In the genomic region with DNA sequence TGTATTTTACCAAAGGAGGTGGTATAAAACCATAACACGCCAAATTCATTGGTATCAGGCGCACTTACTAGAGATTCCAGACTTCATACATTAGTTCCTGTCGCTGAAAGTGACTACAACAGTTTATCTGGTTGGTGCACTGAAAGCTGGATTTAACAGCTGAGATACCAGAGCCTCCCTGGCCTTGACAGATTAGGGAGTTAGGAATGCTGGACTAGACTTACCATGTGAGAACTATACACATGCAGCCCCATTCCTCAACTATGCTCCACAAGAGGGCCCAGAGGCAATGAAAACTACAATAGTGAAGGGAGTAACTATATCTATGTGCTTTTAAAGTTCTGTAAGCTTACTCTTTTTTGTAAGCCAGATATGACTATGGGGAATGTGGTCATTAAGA, we compare ENCODE assay signal across 22 cellular contexts.
A peak's percentile ranks its signal among the peaks of the same experiment; 100 is the strongest.
DNase-seq lines count a peak whose midpoint lies in the region; ATAC-seq and TF ChIP-seq lines count a peak whose summit lies in the region.
"Had no signal": no experiment of that assay in that cellular context is flagged by ENCODE, and none has a peak within 500 bp of the region (broad histone marks: within the 10 kb centered on the region; RNA-seq: fewer than 3 reads in every experiment).

No MANE protein-coding gene starts in this region.

- H3K4me3 Mint-ChIP-seq in Caco-2 (ENCODE audit: unreplicated experiment): peak overlapping the region; percentile 5
- no peak overlapping the region for H3K4me3 Mint-ChIP-seq in central memory CD8-positive, alpha-beta T cell
- H3K4me3 Mint-ChIP-seq: CD8-positive, alpha-beta T cell had no signal

- H3K27me3 ChIP-seq in Caco-2 (replicated peaks; ENCODE audit: control insufficient read depth, insufficient read depth, low read length) (no peaks in the 10 kb centered on the region), Panc1 (ENCODE audit: control insufficient read depth, insufficient read depth, low read length) (no peaks in the 10 kb centered on the region)
- H3K27me3 ChIP-seq: BLaER1 treated with 17β-estradiol and CSF1 and Interleukin-3, amounts not matched to agents 10 nM and 100 nM; MG63 had no signal

- in situ Hi-C loops in Panc1 (cut with HindIII; ENCODE audit: low pct_unique_long_range_greater_than_20kb, low sequenced_read_pairs): no loop called here

- POLR2A ChIA-PET in Caco-2 (lab: Charles Lee) (interaction anchor here (0.6 kb wide), 1 partner anchor 9 kb away, joined by 3 read pairs; no protein-coding TSS in a partner anchor), Panc1 (lab: Charles Lee) (interaction anchor here (0.6 kb wide), 1 partner anchor 149 kb away, joined by 3 read pairs; no protein-coding TSS in a partner anchor)

- BruUV-seq in Caco-2 (replicated peaks; lab: Mats Ljungman, UMichigan) (no TSS peak), Panc1 (replicated peaks; lab: Mats Ljungman, UMichigan) (no TSS peak)

- H3K9me3 ChIP-seq in Caco-2 (no peaks in the 10 kb centered on the region), Panc1 (ENCODE audit: control insufficient read depth, insufficient read depth, low read depth, low read length) (no peaks in the 10 kb centered on the region)

- CTCF ChIA-PET in Caco-2 (lab: Charles Lee) (interaction anchor here (2.2 to 3.0 kb wide), 2 partner anchors 9 to 175 kb away, joined by 15 to 34 read pairs; a partner anchor contains a TSS), Panc1 (lab: Charles Lee) (no interaction called here)

- intact Hi-C loops in Caco-2 (cut with micrococcal nuclease; ENCODE audit: unreplicated experiment): loop anchor here (1.0 to 5.0 kb wide), 4 partner anchors 10 to 175 kb away; a partner anchor contains a TSS
- intact Hi-C loops in Panc1 (cut with micrococcal nuclease; ENCODE audit: unreplicated experiment): no loop called here

- H3K36me3 Mint-ChIP-seq in Caco-2 (ENCODE audit: insufficient read depth, unreplicated experiment): peaks cover 12% of the 10 kb centered on the region
- H3K36me3 Mint-ChIP-seq in central memory CD8-positive, alpha-beta T cell (ENCODE audit: insufficient read depth): peaks cover 5% of the 10 kb centered on the region
- peaks cover 0 to 22% of the 10 kb centered on the region in 2 donors for H3K36me3 Mint-ChIP-seq in activated naive CD4-positive, alpha-beta T cell treated with anti-CD3 and anti-CD28 coated beads, Interleukin-2, amount 50 U/mL, for 72 hours

- H3K27ac Mint-ChIP-seq in Caco-2 (ENCODE audit: unreplicated experiment): peak overlapping the region; percentile 71
- H3K27ac Mint-ChIP-seq in central memory CD8-positive, alpha-beta T cell (ENCODE audit: low read depth): peak overlapping the region; percentile 36
- H3K27ac Mint-ChIP-seq in activated naive CD4-positive, alpha-beta T cell treated with anti-CD3 and anti-CD28 coated beads, Interleukin-2, amount 50 U/mL, for 72 hours: no peak overlapping the region
- H3K27ac Mint-ChIP-seq: CD8-positive, alpha-beta T cell had no signal

- H3K4me1 Mint-ChIP-seq in Caco-2 (ENCODE audit: low read depth, unreplicated experiment): peaks cover 30% of the 10 kb centered on the region
- peaks cover 5% of the 10 kb centered on the region for H3K4me1 Mint-ChIP-seq in central memory CD8-positive, alpha-beta T cell

- H3K4me1 ChIP-seq in Caco-2 (peaks cover 45% of the 10 kb centered on the region), Panc1 (ENCODE audit: control insufficient read depth, insufficient read depth, low read length) (no peaks in the 10 kb centered on the region)

- DNase-seq in Caco-2 (peak; percentile 31 to 39), Panc1 (ENCODE audit: low read depth, low spot score) (no peak), left kidney (ENCODE audit: low read depth, low spot score) (peak; percentile 6), NCI-H1092 (lab: John Stamatoyannopoulos, UW) (no peak), NCI-H2107 (lab: John Stamatoyannopoulos, UW) (no peak)
- no peak for DNase-seq in central memory CD8-positive, alpha-beta T cell (ENCODE audit: low spot score in 2 of 2)
- no peak for DNase-seq in effector CD4-positive, alpha-beta T cell
- DNase-seq in activated naive CD4-positive, alpha-beta T cell treated with anti-CD3 and anti-CD28 coated beads, Interleukin-2, amount 50 U/mL, for 72 hours (ENCODE audit: low spot score in 2 of 2): no peak
- DNase-seq: CD8-positive, alpha-beta T cell; DMS79 treated with DMSO at 0.1 percent for 48 hours; MG63; NCI-H1048; NCI-H1436 treated with DMSO at 0.1 percent for 48 hours; NCI-H2029; NCI-H2171; NCI-H446; NCI-H69; NK-92 treated with Interleukin-12 subunit alpha and Interleukin-12 subunit beta, amount 100 ng/mL, for 24 hours; RPMI8226; SIG-M5 had no signal

- no peak overlapping the region for H3K27ac ChIP-seq in Panc1 (ENCODE audit: low read length)
- H3K27ac ChIP-seq: BLaER1 treated with 17β-estradiol and CSF1 and Interleukin-3, amounts not matched to agents 10 nM and 100 nM had no signal

- TF ChIP-seq CTCF in Caco-2 (IDR thresholded peaks at IDR 0.05; ENCODE audit: insufficient read depth in 1 of 2, low read depth in 1 of 2, low read length in 1 of 2, severe bottlenecking in 1 of 2, unreplicated experiment in 1 of 2) (peak in 1 of 2 experiments; percentile 4), Panc1 (IDR thresholded peaks at IDR 0.05) (no peak)

- H3K27me3 Mint-ChIP-seq in Caco-2 (ENCODE audit: insufficient read depth, unreplicated experiment): no peaks in the 10 kb centered on the region
- H3K27me3 Mint-ChIP-seq in central memory CD8-positive, alpha-beta T cell: no peaks in the 10 kb centered on the region

- H3K4me3 ChIP-seq in Caco-2 (ENCODE audit: low read depth, low read length) (no peak overlapping the region), Panc1 (ENCODE audit: low read depth in 2 of 2, low read length in 2 of 2) (no peak overlapping the region)
- H3K4me3 ChIP-seq: BLaER1 treated with 17β-estradiol and CSF1 and Interleukin-3, amounts not matched to agents 10 nM and 100 nM; MG63 had no signal

- peak; percentile 34; the same call in 1 of the 2 replicates for ATAC-seq in Panc1
- no peak for ATAC-seq in central memory CD8-positive, alpha-beta T cell (replicated peaks; ENCODE audit: extremely low read depth, poor library complexity, severe bottlenecking)
- no peak for ATAC-seq in activated naive CD4-positive, alpha-beta T cell treated with anti-CD3 and anti-CD28 coated beads, Interleukin-2, amount 50 U/mL, for 72 hours
- ATAC-seq: CD8-positive, alpha-beta T cell; SK-N-SH treated with all-trans-retinoic acid at 6 μM for 48 hours had no signal

- H3K36me3 ChIP-seq in Caco-2 (ENCODE audit: control insufficient read depth, insufficient read depth, low read length) (0 out of 2 replicates have a peak, but pooled peaks cover 2% of the 10 kb centered on the region), Panc1 (ENCODE audit: control insufficient read depth, insufficient read depth, low read length) (no peaks in the 10 kb centered on the region)

- no peaks in the 10 kb centered on the region for H3K9me3 Mint-ChIP-seq in Caco-2 (ENCODE audit: unreplicated experiment)
- no peaks in the 10 kb centered on the region for H3K9me3 Mint-ChIP-seq in central memory CD8-positive, alpha-beta T cell
- H3K9me3 Mint-ChIP-seq in activated naive CD4-positive, alpha-beta T cell treated with anti-CD3 and anti-CD28 coated beads, Interleukin-2, amount 50 U/mL, for 72 hours: peaks cover 0 to 7% of the 10 kb centered on the region in 2 donors

Comparison
In these comparisons a context has a peak if more than half of its experiments do, and no peak if none do; other contexts are left out.
1. DNase-seq: peak in Caco-2 (2 of 2) and left kidney (single experiment); none in Panc1 (single experiment), central memory CD8-positive, alpha-beta T cell (0 of 2), effector CD4-positive, alpha-beta T cell (single experiment), NCI-H1092 (single experiment), NCI-H2107 (single experiment) and activated naive CD4-positive, alpha-beta T cell treated with anti-CD3 and anti-CD28 coated beads, Interleukin-2, amount 50 U/mL, for 72 hours (0 of 2).
2. H3K27ac Mint-ChIP-seq: peak in Caco-2 (single experiment) and central memory CD8-positive, alpha-beta T cell (single experiment); none in activated naive CD4-positive, alpha-beta T cell treated with anti-CD3 and anti-CD28 coated beads, Interleukin-2, amount 50 U/mL, for 72 hours (0 of 2).